1 cellular context compared by ENCODE assay signal in the genomic region with DNA sequence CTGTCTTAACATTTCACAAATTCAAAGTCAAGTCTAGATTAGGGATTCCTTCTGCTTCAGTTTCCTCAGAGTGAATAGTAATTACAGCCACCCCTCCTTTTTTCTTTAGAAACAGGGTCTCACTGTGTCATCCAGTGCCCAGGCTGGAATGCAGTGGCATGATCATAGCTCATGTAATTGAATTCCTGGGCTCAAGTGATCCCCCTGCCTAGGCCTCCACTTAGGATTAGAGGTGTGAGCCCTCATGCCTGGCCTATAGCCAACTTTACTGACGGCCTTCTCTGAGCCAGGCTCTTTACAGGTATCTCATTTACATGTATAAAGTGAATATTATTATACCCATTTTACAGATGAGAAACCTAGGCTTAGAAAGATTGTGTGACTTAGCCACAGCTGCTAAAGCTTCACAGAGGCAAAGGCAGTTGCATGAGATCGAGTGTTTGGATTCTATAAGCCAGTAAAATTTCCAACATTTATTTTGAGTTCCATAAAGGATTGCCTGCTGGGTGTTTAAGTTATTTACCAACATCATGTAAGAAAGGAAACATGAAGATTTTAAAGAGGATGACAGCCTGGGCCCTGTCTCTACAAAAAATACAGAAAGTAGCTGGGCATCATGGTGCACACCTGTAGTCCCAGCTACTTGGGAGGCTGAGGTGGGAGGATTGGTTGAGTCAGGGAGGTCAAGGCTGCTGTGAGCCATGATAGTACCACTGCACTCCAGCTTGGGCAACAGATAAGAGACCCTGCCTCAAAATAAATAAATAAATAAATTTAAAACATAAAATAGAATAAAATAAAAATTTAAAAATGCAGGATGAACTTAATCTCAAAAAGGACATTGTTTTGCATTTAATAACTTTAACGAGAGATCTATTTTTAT.
TF ChIP-seq lines count a peak whose summit lies in the region.

No MANE protein-coding gene starts in this region.

TF ChIP-seq in SK-N-SH treated with all-trans-retinoic acid at 6 μM for 48 hours, 23 proteins besides CTCF, POLR2A, EP300 and RAD21 (continued from another document):
- TF ChIP-seq, protein P1, sequence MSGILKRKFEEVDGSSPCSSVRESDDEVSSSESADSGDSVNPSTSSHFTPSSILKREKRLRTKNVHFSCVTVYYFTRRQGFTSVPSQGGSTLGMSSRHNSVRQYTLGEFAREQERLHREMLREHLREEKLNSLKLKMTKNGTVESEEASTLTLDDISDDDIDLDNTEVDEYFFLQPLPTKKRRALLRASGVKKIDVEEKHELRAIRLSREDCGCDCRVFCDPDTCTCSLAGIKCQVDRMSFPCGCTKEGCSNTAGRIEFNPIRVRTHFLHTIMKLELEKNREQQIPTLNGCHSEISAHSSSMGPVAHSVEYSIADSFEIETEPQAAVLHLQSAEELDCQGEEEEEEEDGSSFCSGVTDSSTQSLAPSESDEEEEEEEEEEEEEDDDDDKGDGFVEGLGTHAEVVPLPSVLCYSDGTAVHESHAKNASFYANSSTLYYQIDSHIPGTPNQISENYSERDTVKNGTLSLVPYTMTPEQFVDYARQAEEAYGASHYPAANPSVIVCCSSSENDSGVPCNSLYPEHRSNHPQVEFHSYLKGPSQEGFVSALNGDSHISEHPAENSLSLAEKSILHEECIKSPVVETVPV (CRISPR knock-in tag; IDR thresholded peaks at IDR 0.05): no peak
- no peak for TF ChIP-seq RARB (CRISPR knock-in tag; IDR thresholded peaks at IDR 0.05)
- TF ChIP-seq BACH2 (CRISPR knock-in tag; IDR thresholded peaks at IDR 0.05; ENCODE audit: borderline replicate concordance): no peak
- no peak for TF ChIP-seq ZFP30 (CRISPR knock-in tag; IDR thresholded peaks at IDR 0.05)
- no peak for TF ChIP-seq ARNTL (CRISPR knock-in tag; IDR thresholded peaks at IDR 0.05; ENCODE audit: borderline replicate concordance, low read depth)
- TF ChIP-seq OSR1 (CRISPR knock-in tag; IDR thresholded peaks at IDR 0.05): no peak
- TF ChIP-seq ZNF8 (CRISPR knock-in tag; IDR thresholded peaks at IDR 0.05): no peak
- TF ChIP-seq, protein P2, sequence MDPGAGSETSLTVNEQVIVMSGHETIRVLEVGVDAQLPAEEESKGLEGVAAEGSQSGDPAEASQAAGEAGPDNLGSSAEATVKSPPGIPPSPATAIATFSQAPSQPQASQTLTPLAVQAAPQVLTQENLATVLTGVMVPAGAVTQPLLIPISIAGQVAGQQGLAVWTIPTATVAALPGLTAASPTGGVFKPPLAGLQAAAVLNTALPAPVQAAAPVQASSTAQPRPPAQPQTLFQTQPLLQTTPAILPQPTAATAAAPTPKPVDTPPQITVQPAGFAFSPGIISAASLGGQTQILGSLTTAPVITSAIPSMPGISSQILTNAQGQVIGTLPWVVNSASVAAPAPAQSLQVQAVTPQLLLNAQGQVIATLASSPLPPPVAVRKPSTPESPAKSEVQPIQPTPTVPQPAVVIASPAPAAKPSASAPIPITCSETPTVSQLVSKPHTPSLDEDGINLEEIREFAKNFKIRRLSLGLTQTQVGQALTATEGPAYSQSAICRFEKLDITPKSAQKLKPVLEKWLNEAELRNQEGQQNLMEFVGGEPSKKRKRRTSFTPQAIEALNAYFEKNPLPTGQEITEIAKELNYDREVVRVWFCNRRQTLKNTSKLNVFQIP (CRISPR knock-in tag; IDR thresholded peaks at IDR 0.05; ENCODE audit: borderline replicate concordance, low read depth): no peak
- TF ChIP-seq TCF4 (CRISPR knock-in tag; IDR thresholded peaks at IDR 0.05; ENCODE audit: borderline replicate concordance): no peak
- TF ChIP-seq, protein P3, sequence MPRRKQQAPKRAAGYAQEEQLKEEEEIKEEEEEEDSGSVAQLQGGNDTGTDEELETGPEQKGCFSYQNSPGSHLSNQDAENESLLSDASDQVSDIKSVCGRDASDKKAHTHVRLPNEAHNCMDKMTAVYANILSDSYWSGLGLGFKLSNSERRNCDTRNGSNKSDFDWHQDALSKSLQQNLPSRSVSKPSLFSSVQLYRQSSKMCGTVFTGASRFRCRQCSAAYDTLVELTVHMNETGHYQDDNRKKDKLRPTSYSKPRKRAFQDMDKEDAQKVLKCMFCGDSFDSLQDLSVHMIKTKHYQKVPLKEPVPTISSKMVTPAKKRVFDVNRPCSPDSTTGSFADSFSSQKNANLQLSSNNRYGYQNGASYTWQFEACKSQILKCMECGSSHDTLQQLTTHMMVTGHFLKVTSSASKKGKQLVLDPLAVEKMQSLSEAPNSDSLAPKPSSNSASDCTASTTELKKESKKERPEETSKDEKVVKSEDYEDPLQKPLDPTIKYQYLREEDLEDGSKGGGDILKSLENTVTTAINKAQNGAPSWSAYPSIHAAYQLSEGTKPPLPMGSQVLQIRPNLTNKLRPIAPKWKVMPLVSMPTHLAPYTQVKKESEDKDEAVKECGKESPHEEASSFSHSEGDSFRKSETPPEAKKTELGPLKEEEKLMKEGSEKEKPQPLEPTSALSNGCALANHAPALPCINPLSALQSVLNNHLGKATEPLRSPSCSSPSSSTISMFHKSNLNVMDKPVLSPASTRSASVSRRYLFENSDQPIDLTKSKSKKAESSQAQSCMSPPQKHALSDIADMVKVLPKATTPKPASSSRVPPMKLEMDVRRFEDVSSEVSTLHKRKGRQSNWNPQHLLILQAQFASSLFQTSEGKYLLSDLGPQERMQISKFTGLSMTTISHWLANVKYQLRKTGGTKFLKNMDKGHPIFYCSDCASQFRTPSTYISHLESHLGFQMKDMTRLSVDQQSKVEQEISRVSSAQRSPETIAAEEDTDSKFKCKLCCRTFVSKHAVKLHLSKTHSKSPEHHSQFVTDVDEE (CRISPR knock-in tag; IDR thresholded peaks at IDR 0.05): no peak
